Comparison of ENCODE assay signal across 15 cellular contexts in genomic region chr5:2902742-2903297, GRCh38.
A peak's percentile ranks its signal among the peaks of the same experiment; 100 is the strongest.
DNase-seq lines count a peak whose midpoint lies in the region; ATAC-seq, FAIRE-seq and TF ChIP-seq lines count a peak whose summit lies in the region.
"Had no signal": no experiment of that assay in that cellular context is flagged by ENCODE, and none has a peak within 500 bp of the region (broad histone marks: within the 10 kb centered on the region; RNA-seq: fewer than 3 reads in every experiment).

No MANE protein-coding gene starts in this region.

- H3K27me3 ChIP-seq in H7 (ENCODE audit: control insufficient read depth, insufficient read depth, low read length) (no peaks in the 10 kb centered on the region), endodermal cell (ENCODE audit: control insufficient read depth, insufficient read depth, low read length, poor library complexity, severe bottlenecking) (no peaks in the 10 kb centered on the region)
- H3K27me3 ChIP-seq: BLaER1 treated with 17β-estradiol and CSF1 and Interleukin-3, amounts not matched to agents 10 nM and 100 nM had no signal

- no peaks in the 10 kb centered on the region for H3K9me3 Mint-ChIP-seq in endodermal cell
- peaks cover 7 to 10% of the 10 kb centered on the region in 2 donors for H3K9me3 Mint-ChIP-seq in stimulated activated naive B cell treated with anti-CD40 and anti-IgM and Interleukin-4, amounts not matched to agents 10 μg/mL and 1 μg/mL and 100 μg/mL, for 72 hours

- no peak for FAIRE-seq in H54 (lab: Jason Lieb, UNC)
- FAIRE-seq: GM18507 had no signal

- H3K4me3 Mint-ChIP-seq in endodermal cell, result no peak overlapping the region
- H3K4me3 Mint-ChIP-seq in stimulated activated naive B cell treated with anti-CD40 and anti-IgM and Interleukin-4, amounts not matched to agents 10 μg/mL and 1 μg/mL and 100 μg/mL, for 72 hours, result no peak overlapping the region

- ATAC-seq in stimulated activated naive B cell treated with anti-CD40 and anti-IgM and Interleukin-4, amounts not matched to agents 10 μg/mL and 1 μg/mL and 100 μg/mL, for 72 hours (replicated peaks), result no peak

- H3K27ac Mint-ChIP-seq in endodermal cell, result no peak overlapping the region
- H3K27ac Mint-ChIP-seq in stimulated activated naive B cell treated with anti-CD40 and anti-IgM and Interleukin-4, amounts not matched to agents 10 μg/mL and 1 μg/mL and 100 μg/mL, for 72 hours, result no peak overlapping the region
- H3K27ac Mint-ChIP-seq: CD4-positive, CD25-positive, alpha-beta regulatory T cell had no signal

- H3K36me3 ChIP-seq in H7 (replicated peaks; ENCODE audit: control insufficient read depth, insufficient read depth, low read length) (no peaks in the 10 kb centered on the region), endodermal cell (ENCODE audit: control insufficient read depth, insufficient read depth, low read length) (no peaks in the 10 kb centered on the region)
- H3K36me3 ChIP-seq: BLaER1 treated with 17β-estradiol and CSF1 and Interleukin-3, amounts not matched to agents 10 nM and 100 nM; HAP-1 had no signal

- peak; percentile 13 for DNase-seq in H7
- peak; percentile 27 for DNase-seq in endodermal cell
- peak; percentile 2 for DNase-seq in mucosa of gallbladder (ENCODE audit: low spot score)
- DNase-seq in ureter (ENCODE audit: low spot score), result peak; percentile 20
- DNase-seq in H54 (ENCODE audit: insufficient read length, low spot score), result no peak
- DNase-seq in NCI-H345 treated with DMSO at 0.1 percent for 48 hours (lab: John Stamatoyannopoulos, UW; ENCODE audit: unreplicated experiment), result no peak
- DNase-seq in stimulated activated naive B cell treated with anti-CD40 and anti-IgM and Interleukin-4, amounts not matched to agents 10 μg/mL and 1 μg/mL and 100 μg/mL, for 72 hours, result no peak
- DNase-seq: ACHN; CD4-positive, CD25-positive, alpha-beta regulatory T cell; DMS53; GM23248; IMR-90 had no signal

- no peaks in the 10 kb centered on the region for H3K9me3 ChIP-seq in endodermal cell (ENCODE audit: control insufficient read depth, low read length)
- H3K9me3 ChIP-seq: BLaER1 treated with 17β-estradiol and CSF1 and Interleukin-3, amounts not matched to agents 10 nM and 100 nM; HAP-1 had no signal

- no peaks in the 10 kb centered on the region for H3K4me1 Mint-ChIP-seq in endodermal cell
- H3K4me1 Mint-ChIP-seq in stimulated activated naive B cell treated with anti-CD40 and anti-IgM and Interleukin-4, amounts not matched to agents 10 μg/mL and 1 μg/mL and 100 μg/mL, for 72 hours, result no peaks in the 10 kb centered on the region
- H3K4me1 Mint-ChIP-seq: CD4-positive, CD25-positive, alpha-beta regulatory T cell had no signal

- 93 to 94% methylated on average over 10 to 13 of the region's 13 CpGs for WGBS in endodermal cell (ENCODE audit: insufficient coverage in 1 of 2, insufficient read length in 1 of 2), 2 experiments

- no peaks in the 10 kb centered on the region for H3K4me1 ChIP-seq in endodermal cell (ENCODE audit: control insufficient read depth, insufficient read depth, low read length)
- H3K4me1 ChIP-seq: HAP-1 had no signal

- TF ChIP-seq POLR2A in H54 (IDR thresholded peaks at IDR 0.05; ENCODE audit: low read depth, low read length), result no peak

- H3K4me3 ChIP-seq in H7 (ENCODE audit: insufficient read depth, low read depth, low read length) (no peak overlapping the region), endodermal cell (ENCODE audit: low read length) (no peak overlapping the region)
- H3K4me3 ChIP-seq: BLaER1 treated with 17β-estradiol and CSF1 and Interleukin-3, amounts not matched to agents 10 nM and 100 nM; GM23248; HAP-1 had no signal

- H3K27ac ChIP-seq in endodermal cell (ENCODE audit: low read depth, low read length), result no peak overlapping the region
- H3K27ac ChIP-seq: BLaER1 treated with 17β-estradiol and CSF1 and Interleukin-3, amounts not matched to agents 10 nM and 100 nM; GM23248 had no signal

- TF ChIP-seq CTCF in endodermal cell (conservative IDR thresholded peaks at IDR 0.05), result no peak

- no peaks in the 10 kb centered on the region for H3K27me3 Mint-ChIP-seq in endodermal cell (ENCODE audit: insufficient read depth)
- no peaks in the 10 kb centered on the region for H3K27me3 Mint-ChIP-seq in stimulated activated naive B cell treated with anti-CD40 and anti-IgM and Interleukin-4, amounts not matched to agents 10 μg/mL and 1 μg/mL and 100 μg/mL, for 72 hours
- H3K27me3 Mint-ChIP-seq: CD4-positive, CD25-positive, alpha-beta regulatory T cell had no signal

- H3K36me3 Mint-ChIP-seq in endodermal cell (ENCODE audit: low read depth), result no peaks in the 10 kb centered on the region
- no peaks in the 10 kb centered on the region for H3K36me3 Mint-ChIP-seq in stimulated activated naive B cell treated with anti-CD40 and anti-IgM and Interleukin-4, amounts not matched to agents 10 μg/mL and 1 μg/mL and 100 μg/mL, for 72 hours
- H3K36me3 Mint-ChIP-seq: CD4-positive, CD25-positive, alpha-beta regulatory T cell had no signal

- H3K9ac ChIP-seq in endodermal cell (ENCODE audit: extremely low read depth, low read length, poor library complexity, severe bottlenecking), result no peak overlapping the region
- H3K9ac ChIP-seq: BLaER1 treated with 17β-estradiol and CSF1 and Interleukin-3, amounts not matched to agents 10 nM and 100 nM; GM23248 had no signal

Comparison
In these comparisons a context has a peak if more than half of its experiments do, and no peak if none do; other contexts are left out.
1. DNase-seq: peak in H7 (single experiment), endodermal cell (single experiment), mucosa of gallbladder (single experiment) and ureter (single experiment); none in H54 (single experiment), NCI-H345 treated with DMSO at 0.1 percent for 48 hours (single experiment) and stimulated activated naive B cell treated with anti-CD40 and anti-IgM and Interleukin-4, amounts not matched to agents 10 μg/mL and 1 μg/mL and 100 μg/mL, for 72 hours (single experiment).